ENCODE assay signal across 1 cellular context in genomic region chr13:101520672-101521071, GRCh38.
TF ChIP-seq lines count a peak whose summit lies in the region.

No MANE protein-coding gene starts in this region.

TF ChIP-seq in IMR-90, 13 proteins besides CTCF, POLR2A, EP300 and RAD21 (continued from another document):
- TF ChIP-seq ELK1 (IDR thresholded peaks at IDR 0.05; ENCODE audit: borderline replicate concordance, low read depth, low read length) (no peak), MXI1 (IDR thresholded peaks at IDR 0.05; ENCODE audit: borderline replicate concordance, low read depth, low read length) (no peak), CHD1 (IDR thresholded peaks at IDR 0.05; ENCODE audit: low read depth, low read length) (no peak)
